8 cellular contexts compared by ENCODE assay signal in the genomic region with DNA sequence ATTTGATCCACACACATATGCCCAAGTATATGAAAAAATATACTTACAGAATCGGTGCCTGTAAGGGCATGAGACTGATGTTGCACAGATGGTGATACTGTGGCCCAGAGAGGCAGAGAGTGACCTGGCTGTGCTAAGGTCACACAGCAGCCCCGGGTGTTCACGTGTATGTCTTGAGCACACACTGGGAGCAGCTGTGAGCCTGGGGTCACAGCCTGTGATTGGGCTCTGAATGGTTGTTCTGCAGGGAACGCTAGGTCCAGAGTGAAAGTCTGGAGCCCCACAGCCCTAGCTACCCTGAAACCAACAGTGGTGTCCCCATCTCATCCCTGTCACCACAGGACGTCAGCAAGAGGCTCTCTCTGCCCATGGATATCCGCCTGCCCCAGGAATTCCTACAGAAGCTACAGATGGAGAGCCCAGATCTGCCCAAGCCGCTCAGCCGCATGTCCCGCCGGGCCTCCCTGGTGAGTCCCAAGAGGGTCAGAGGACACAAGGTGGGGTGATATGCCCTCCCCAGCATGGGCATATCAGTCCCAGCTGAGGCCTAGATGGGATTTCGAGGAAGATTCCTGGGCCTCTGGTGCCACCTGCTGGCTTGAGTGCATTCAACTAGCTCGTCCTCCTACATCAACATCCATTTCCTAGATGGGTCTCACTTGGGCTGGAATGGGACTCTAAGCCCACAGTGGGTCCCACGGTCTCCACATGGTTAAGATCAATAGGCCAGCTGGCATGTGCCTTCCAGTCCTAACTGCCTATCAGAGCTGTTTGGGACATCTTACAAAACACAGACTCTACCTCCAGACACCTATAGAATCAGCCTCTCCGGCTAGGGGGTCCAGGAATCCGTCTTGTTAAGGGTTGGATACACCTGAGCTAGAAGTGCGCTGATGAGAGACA. TPM values are rescaled to one million over a fixed set of nuclear protein-coding genes. Genes with fewer than 3 reads are reported as not detected.
DNase-seq lines count a peak whose midpoint lies in the region; ATAC-seq and TF ChIP-seq lines count a peak whose summit lies in the region.

No MANE protein-coding gene starts in this region.

- no peaks in the 10 kb centered on the region for H3K36me3 Mint-ChIP-seq in activated CD8-positive, alpha-beta memory T cell treated with anti-CD3 and anti-CD28 coated beads, Interleukin-2, amount 10 ng/mL, durations not matched to agents 7 days and 5 days
- H3K36me3 Mint-ChIP-seq in endodermal cell (ENCODE audit: low read depth), result peaks cover 12% of the 10 kb centered on the region

- H3K4me1 ChIP-seq in NT2/D1 (ENCODE audit: insufficient read depth, insufficient read length) (peaks cover 17% of the 10 kb centered on the region), endodermal cell (ENCODE audit: control insufficient read depth, insufficient read depth, low read length) (peaks cover 3% of the 10 kb centered on the region), mucosa of descending colon (ENCODE audit: low read depth) (peaks cover 8% of the 10 kb centered on the region)

- no peaks in the 10 kb centered on the region for H3K4me1 Mint-ChIP-seq in activated CD8-positive, alpha-beta memory T cell treated with anti-CD3 and anti-CD28 coated beads, Interleukin-2, amount 10 ng/mL, durations not matched to agents 7 days and 5 days
- peaks cover 8% of the 10 kb centered on the region for H3K4me1 Mint-ChIP-seq in endodermal cell

- no peaks in the 10 kb centered on the region for H3K9me3 Mint-ChIP-seq in activated CD8-positive, alpha-beta memory T cell treated with anti-CD3 and anti-CD28 coated beads, Interleukin-2, amount 10 ng/mL, durations not matched to agents 7 days and 5 days (ENCODE audit: low read depth)
- H3K9me3 Mint-ChIP-seq in endodermal cell, result no peaks in the 10 kb centered on the region

- DNase-seq in CMK (ENCODE audit: low read depth) (peak; percentile 27), HT1080 (ENCODE audit: low read depth) (peak; percentile 61), NT2/D1 (ENCODE audit: low read depth, low spot score) (peak; percentile 77), endodermal cell (peak; percentile 95), mucosa of descending colon (peak in 2 of 3 donors; percentile 88 to 89)
- DNase-seq in activated CD8-positive, alpha-beta memory T cell treated with anti-CD3 and anti-CD28 coated beads, Interleukin-2, amount 10 ng/mL, durations not matched to agents 7 days and 5 days, result peak; percentile 79
- DNase-seq in stimulated activated CD8-positive, alpha-beta memory T cell treated with anti-CD3 and anti-CD28 coated beads, Interleukin-7, amount 100 ng/mL, for 1 hour (ENCODE audit: low read depth in 2 of 2), result peak; percentile 32 to 59

- TF ChIP-seq CTCF in endodermal cell (conservative IDR thresholded peaks at IDR 0.05) (peak; percentile 95), mucosa of descending colon (IDR thresholded peaks at IDR 0.05) (peak; percentile 58)

- intact Hi-C loops in mucosa of descending colon (cut with DNase I, micrococcal nuclease), result loop anchor here (2.0 to 5.0 kb wide), 2 partner anchors 35 to 37 kb away; no protein-coding TSS in a partner anchor

- WGBS in endodermal cell (ENCODE audit: insufficient coverage in 1 of 2, insufficient read length in 1 of 2), 2 experiments, result 58 to 73% methylated on average over 10 to 16 of the region's 16 CpGs

- no peaks in the 10 kb centered on the region for H3K9me3 ChIP-seq in NT2/D1 (ENCODE audit: insufficient read depth, low read length)
- H3K9me3 ChIP-seq in endodermal cell (ENCODE audit: control insufficient read depth, low read length), result no peaks in the 10 kb centered on the region
- no peaks in the 10 kb centered on the region for H3K9me3 ChIP-seq in mucosa of descending colon

- no peaks in the 10 kb centered on the region for H3K27me3 ChIP-seq in NT2/D1 (ENCODE audit: insufficient read depth, insufficient read length)
- no peaks in the 10 kb centered on the region for H3K27me3 ChIP-seq in endodermal cell (ENCODE audit: control insufficient read depth, insufficient read depth, low read length, poor library complexity, severe bottlenecking)

- no peak overlapping the region for H3K27ac ChIP-seq in endodermal cell (ENCODE audit: low read depth, low read length)

- no peak overlapping the region for H3K27ac Mint-ChIP-seq in activated CD8-positive, alpha-beta memory T cell treated with anti-CD3 and anti-CD28 coated beads, Interleukin-2, amount 10 ng/mL, durations not matched to agents 7 days and 5 days
- H3K27ac Mint-ChIP-seq in endodermal cell, result no peak overlapping the region

- H3K36me3 ChIP-seq in NT2/D1 (ENCODE audit: insufficient read depth, insufficient read length, low read length) (peaks cover 27% of the 10 kb centered on the region), endodermal cell (ENCODE audit: control insufficient read depth, insufficient read depth, low read length) (no peaks in the 10 kb centered on the region), mucosa of descending colon (ENCODE audit: low read depth) (no peaks in the 10 kb centered on the region)

- H3K27me3 Mint-ChIP-seq in activated CD8-positive, alpha-beta memory T cell treated with anti-CD3 and anti-CD28 coated beads, Interleukin-2, amount 10 ng/mL, durations not matched to agents 7 days and 5 days, result peaks cover 3% of the 10 kb centered on the region
- no peaks in the 10 kb centered on the region for H3K27me3 Mint-ChIP-seq in endodermal cell (ENCODE audit: insufficient read depth)

- no peak overlapping the region for H3K9ac ChIP-seq in NT2/D1 (ENCODE audit: insufficient read length, low read depth)
- no peak overlapping the region for H3K9ac ChIP-seq in endodermal cell (ENCODE audit: extremely low read depth, low read length, poor library complexity, severe bottlenecking)

- CTCF ChIA-PET in activated CD8-positive, alpha-beta memory T cell treated with anti-CD3 and anti-CD28 coated beads, Interleukin-2, amount 10 ng/mL, durations not matched to agents 7 days and 5 days (lab: Charles Lee), result interaction anchor here (0.6 to 6.6 kb wide), 65 partner anchors 10 to 453 kb away, joined by 3 to 252 read pairs (median 4); a partner anchor contains a TSS

- no peak overlapping the region for H3K4me3 Mint-ChIP-seq in activated CD8-positive, alpha-beta memory T cell treated with anti-CD3 and anti-CD28 coated beads, Interleukin-2, amount 10 ng/mL, durations not matched to agents 7 days and 5 days
- no peak overlapping the region for H3K4me3 Mint-ChIP-seq in endodermal cell

- H3K4me3 ChIP-seq in NT2/D1 (ENCODE audit: insufficient read length, low read depth), result no peak overlapping the region
- no peak overlapping the region for H3K4me3 ChIP-seq in endodermal cell (ENCODE audit: low read length)
- no peak overlapping the region for H3K4me3 ChIP-seq in mucosa of descending colon

- ATAC-seq in activated CD8-positive, alpha-beta memory T cell treated with anti-CD3 and anti-CD28 coated beads, Interleukin-2, amount 10 ng/mL, durations not matched to agents 7 days and 5 days, result peak; percentile 67
- ATAC-seq in mucosa of descending colon (peak; percentile 65), HG02763 (IDR thresholded peaks at IDR 0.05; ENCODE audit: unreplicated experiment) (no peak)

RNA-seq across cellular contexts. Expression of a gene that starts 19.7 kb away (rescaled TPM):
- 0.87 and 1.7 TPM in 2 replicates for total RNA-seq in HT1080 (2014; rRNA removed; shearing (Covaris generic))
- polyA plus RNA-seq in HT1080 (2015; cell fraction: cytosol; rRNA removed), result 2.8 and 2.9 TPM in 2 replicates
- 4.5 and 8.6 TPM in 2 replicates for polyA plus RNA-seq in HT1080 (2015; cell fraction: nucleus; rRNA removed)
- 1 to 10 TPM; 4.0 to 5.2 TPM for total RNA-seq in activated CD8-positive, alpha-beta memory T cell treated with anti-CD3 and anti-CD28 coated beads, Interleukin-2, amount 10 ng/mL, durations not matched to agents 7 days and 5 days
- total RNA-seq in endodermal cell (10 to 100 TPM; 58.1 to 88.7 TPM), mucosa of descending colon (10 to 100 TPM; 32.1 to 41.2 (median 37.0) TPM)
- polyA plus RNA-seq in endodermal cell (2013, experiment 1 of 2), result 24.4 TPM
- 22.7 TPM for polyA plus RNA-seq in endodermal cell (2013, experiment 2 of 2)

Comparison
In these comparisons a context has a peak if more than half of its experiments do, and no peak if none do; other contexts are left out.
1. DNase-seq: peak in every context shown above with its lines; median percentile 95 in endodermal cell; 88 in mucosa of descending colon; 79 in activated CD8-positive, alpha-beta memory T cell treated with anti-CD3 and anti-CD28 coated beads, Interleukin-2, amount 10 ng/mL, durations not matched to agents 7 days and 5 days; 77 in NT2/D1; 61 in HT1080; 46 in stimulated activated CD8-positive, alpha-beta memory T cell treated with anti-CD3 and anti-CD28 coated beads, Interleukin-7, amount 100 ng/mL, for 1 hour; 27 in CMK.
2. RNA of a gene that starts 19.7 kb away (total RNA-seq): 58.1 to 88.7 TPM in endodermal cell and 32.1 to 41.2 TPM in mucosa of descending colon; 4.0 to 5.2 TPM in activated CD8-positive, alpha-beta memory T cell treated with anti-CD3 and anti-CD28 coated beads, Interleukin-2, amount 10 ng/mL, durations not matched to agents 7 days and 5 days and 0.87 to 1.7 TPM in HT1080; every median in the first group is over 4 times any median in the second.